Comparison of ENCODE assay signal across 10 cellular contexts in genomic region chr17:32264823-32265191, GRCh38. TPM values are rescaled to one million over a fixed set of nuclear protein-coding genes. Genes with fewer than 3 reads are reported as not detected.
A peak's percentile ranks its signal among the peaks of the same experiment; 100 is the strongest.
DNase-seq lines count a peak whose midpoint lies in the region; ATAC-seq and TF ChIP-seq lines count a peak whose summit lies in the region.
"Had no signal": no experiment of that assay in that cellular context is flagged by ENCODE, and none has a peak within 500 bp of the region (broad histone marks: within the 10 kb centered on the region; RNA-seq: fewer than 3 reads in every experiment).

No MANE protein-coding gene starts in this region.

- peak overlapping the region; percentile 76 for H3K4me3 Mint-ChIP-seq in activated naive CD8-positive, alpha-beta T cell treated with anti-CD3 and anti-CD28 coated beads, Interleukin-2, amount 10 ng/mL, durations not matched to agents 7 days and 5 days

- TF ChIP-seq EP300 in upper lobe of left lung (IDR thresholded peaks at IDR 0.05), result no peak

- WGBS in heart left ventricle, 4 donors, result 19 to 22% (median 21%) methylated on average over 8 of the region's 8 CpGs
- whole genome bisulfite sequencing in upper lobe of left lung, 2 donors, result 33 to 35% methylated on average over 8 of the region's 8 CpGs

- H3K36me3 Mint-ChIP-seq in activated naive CD8-positive, alpha-beta T cell treated with anti-CD3 and anti-CD28 coated beads, Interleukin-2, amount 10 ng/mL, durations not matched to agents 7 days and 5 days, result no peaks in the 10 kb centered on the region

- DNase-seq in heart left ventricle, result no peak
- no peak for DNase-seq in cardiac septum (ENCODE audit: low spot score)
- DNase-seq in activated naive CD8-positive, alpha-beta T cell treated with anti-CD3 and anti-CD28 coated beads, Interleukin-2, amount 10 ng/mL, durations not matched to agents 7 days and 5 days, result no peak
- DNase-seq in upper lobe of left lung, result no peak
- DNase-seq in stimulated activated CD4-positive, alpha-beta T cell treated with anti-CD3 and anti-CD28 coated beads, Interleukin-1b, Interleukin-23, amount 100 ng/mL, for 48 hours, result no peak
- DNase-seq in SKM-1 (lab: John Stamatoyannopoulos, UW; ENCODE audit: unreplicated experiment), result no peak
- DNase-seq: NCI-H1105 treated with DMSO at 0.1 percent for 48 hours; stimulated activated naive CD4-positive, alpha-beta T cell had no signal

- H3K9me3 ChIP-seq in heart left ventricle (no peaks in the 10 kb centered on the region), mucosa of stomach (ENCODE audit: control insufficient read depth, low read length) (no peaks in the 10 kb centered on the region), upper lobe of left lung (no peaks in the 10 kb centered on the region)

- H3K36me3 ChIP-seq in heart left ventricle (no peaks in the 10 kb centered on the region), mucosa of stomach (ENCODE audit: control insufficient read depth, insufficient read depth, low read length) (no peaks in the 10 kb centered on the region), upper lobe of left lung (no peaks in the 10 kb centered on the region)

- intact Hi-C loops in heart left ventricle (cut with DNase I) (loop anchor here in 1 of 10 donors (10.0 kb wide), 1 partner anchor 60 kb away; no protein-coding TSS in a partner anchor), cardiac septum (cut with DNase I) (no loop called here)

- peaks cover 9% of the 10 kb centered on the region for H3K4me1 Mint-ChIP-seq in activated naive CD8-positive, alpha-beta T cell treated with anti-CD3 and anti-CD28 coated beads, Interleukin-2, amount 10 ng/mL, durations not matched to agents 7 days and 5 days

- H3K4me1 ChIP-seq in heart left ventricle (peaks cover 0 to 38% (median 16%) of the 10 kb centered on the region in 12 donors), mucosa of stomach (ENCODE audit: control insufficient read depth, insufficient read depth, low read length) (peaks cover 12% of the 10 kb centered on the region), upper lobe of left lung (peaks cover 21 to 37% (median 24%) of the 10 kb centered on the region in 4 donors)

- peak overlapping the region in 7 of 12 donors; percentile 39 to 81 (median 70) for H3K4me3 ChIP-seq in heart left ventricle
- H3K4me3 ChIP-seq in mucosa of stomach (ENCODE audit: low read length), result no peak overlapping the region
- peak overlapping the region in 3 of 4 donors; percentile 64 to 79 (median 65) for H3K4me3 ChIP-seq in upper lobe of left lung

- H3K27me3 ChIP-seq in heart left ventricle (peaks cover 0 to 69% (median 24%) of the 10 kb centered on the region in 9 donors), mucosa of stomach (ENCODE audit: control insufficient read depth, insufficient read depth, low read length) (peaks cover 75% of the 10 kb centered on the region), upper lobe of left lung (peaks cover 0 to 35% (median 16%) of the 10 kb centered on the region in 4 donors)

- TF ChIP-seq POLR2A in heart left ventricle (IDR thresholded peaks at IDR 0.05) (no peak), upper lobe of left lung (IDR thresholded peaks at IDR 0.05) (no peak)

- no peaks in the 10 kb centered on the region for H3K9me3 Mint-ChIP-seq in activated naive CD8-positive, alpha-beta T cell treated with anti-CD3 and anti-CD28 coated beads, Interleukin-2, amount 10 ng/mL, durations not matched to agents 7 days and 5 days

- no peak overlapping the region for H3K27ac Mint-ChIP-seq in activated naive CD8-positive, alpha-beta T cell treated with anti-CD3 and anti-CD28 coated beads, Interleukin-2, amount 10 ng/mL, durations not matched to agents 7 days and 5 days

- POLR2A ChIA-PET in activated naive CD8-positive, alpha-beta T cell treated with anti-CD3 and anti-CD28 coated beads, Interleukin-2, amount 10 ng/mL, durations not matched to agents 7 days and 5 days (lab: Charles Lee), result no interaction called here

- TF ChIP-seq CTCF in heart left ventricle (IDR thresholded peaks at IDR 0.05) (no peak), upper lobe of left lung (IDR thresholded peaks at IDR 0.05) (no peak)

- peak overlapping the region; percentile 28 for H3K9ac ChIP-seq in mucosa of stomach (ENCODE audit: low read length)

- ATAC-seq in heart left ventricle, result no peak
- ATAC-seq in activated naive CD8-positive, alpha-beta T cell treated with anti-CD3 and anti-CD28 coated beads, Interleukin-2, amount 10 ng/mL, durations not matched to agents 7 days and 5 days (ENCODE audit: low read depth), result no peak
- no peak for ATAC-seq in upper lobe of left lung (ENCODE audit: low FRiP score in 2 of 2)
- ATAC-seq in HG03354 (IDR thresholded peaks at IDR 0.05; ENCODE audit: poor library complexity, severe bottlenecking, unreplicated experiment), result no peak

- H3K27ac ChIP-seq in heart left ventricle (peak overlapping the region in 2 of 12 donors; percentile 34 to 51), upper lobe of left lung (no peak overlapping the region)

- peaks cover 70% of the 10 kb centered on the region for H3K27me3 Mint-ChIP-seq in activated naive CD8-positive, alpha-beta T cell treated with anti-CD3 and anti-CD28 coated beads, Interleukin-2, amount 10 ng/mL, durations not matched to agents 7 days and 5 days

RNA-seq across cellular contexts. Expression of gene RHBDL3, which starts 0.8 kb away (rescaled TPM):
- total RNA-seq in heart left ventricle (1 to 10 TPM in 3 of 9 donors, under 1 TPM in 6; 0.05 to 3.8 (median 0.36) TPM), cardiac septum (1.0 TPM), upper lobe of left lung (1 to 10 TPM in 1 of 6 donors, under 1 TPM in 1, not detected in 4; 0.47 to 1.2 TPM)
- 1 to 10 TPM in 1 of 2 donors, under 1 TPM in 1; 0.25 to 4.8 TPM for polyA plus RNA-seq in heart left ventricle
- total RNA-seq in activated naive CD8-positive, alpha-beta T cell treated with anti-CD3 and anti-CD28 coated beads, Interleukin-2, amount 10 ng/mL, durations not matched to agents 7 days and 5 days, result under 1 TPM; 0.72 to 0.88 TPM
